24 cellular contexts compared by ENCODE assay signal in genomic region chr3:62597481-62597880, GRCh38.
"Had no signal": no experiment of that assay in that cellular context is flagged by ENCODE, and none has a peak within 500 bp of the region (broad histone marks: within the 10 kb centered on the region; RNA-seq: fewer than 3 reads in every experiment).

No MANE protein-coding gene starts in this region.

- H3K27me3 Mint-ChIP-seq: activated CD4-positive, alpha-beta T cell treated with anti-CD3 and anti-CD28 coated beads for 36 hours; activated naive CD8-positive, alpha-beta T cell had no signal

- H3K4me3 ChIP-seq: gastrocnemius medialis, right atrium auricular region, spleen, suprapubic skin, tibial artery, upper lobe of right lung had no signal

- H3K9me3 Mint-ChIP-seq: activated T-cell treated with anti-CD3 and anti-CD28 coated beads, Interleukin-2, amount 50 U/mL, for 72 hours; brain; endodermal cell; neural crest cell had no signal

- H3K4me3 Mint-ChIP-seq: activated CD4-positive, alpha-beta T cell treated with anti-CD3 and anti-CD28 coated beads for 36 hours; activated naive CD8-positive, alpha-beta T cell; activated T-cell treated with anti-CD3 and anti-CD28 coated beads, Interleukin-2, amount 50 U/mL, for 72 hours; brain; endodermal cell; naive B cell; neural crest cell had no signal

- DNase-seq: activated CD4-positive, alpha-beta T cell treated with anti-CD3 and anti-CD28 coated beads for 36 hours; activated CD4-positive, CD25-positive, alpha-beta regulatory T cell; activated effector memory CD4-positive, alpha-beta T cell treated with Interleukin-2 at 50 U/mL for 16 hours; activated naive CD4-positive, alpha-beta T cell treated with Interleukin-2 at 50 U/mL for 16 hours; activated T-cell treated with anti-CD3 and anti-CD28 coated beads for 4 hours; activated T-cell treated with anti-CD3 and anti-CD28 coated beads, Interleukin-2, amount 50 U/mL, for 72 hours; anterior cingulate cortex; endodermal cell; gastrocnemius medialis; glutamatergic neuron; islet precursor cell; left ventricle myocardium superior; naive B cell; nucleus accumbens; spleen; stimulated activated naive CD4-positive, alpha-beta T cell; tibial artery; upper lobe of right lung had no signal

- ATAC-seq: activated CD4-positive, alpha-beta T cell treated with anti-CD3 and anti-CD28 coated beads for 36 hours; activated T-cell treated with anti-CD3 and anti-CD28 coated beads, Interleukin-2, amount 50 U/mL, for 72 hours; esophagus mucosa; gastrocnemius medialis; left ventricle myocardium superior; upper lobe of right lung had no signal

- H3K36me3 Mint-ChIP-seq: activated naive CD8-positive, alpha-beta T cell; brain; naive B cell had no signal

- H3K4me1 Mint-ChIP-seq: activated CD4-positive, alpha-beta T cell treated with anti-CD3 and anti-CD28 coated beads for 36 hours; naive B cell had no signal

- H3K27ac Mint-ChIP-seq: activated CD4-positive, alpha-beta T cell treated with anti-CD3 and anti-CD28 coated beads for 36 hours; activated naive CD8-positive, alpha-beta T cell; activated T-cell treated with anti-CD3 and anti-CD28 coated beads, Interleukin-2, amount 50 U/mL, for 72 hours; brain; endodermal cell; naive B cell had no signal
